In genomic region chr17:5419959-5420653, GRCh38 we compare ENCODE assay signal across 8 cellular contexts. TPM values are rescaled to one million over a fixed set of nuclear protein-coding genes. Genes with fewer than 3 reads are reported as not detected.
DNase-seq lines count a peak whose midpoint lies in the region; ATAC-seq, FAIRE-seq and TF ChIP-seq lines count a peak whose summit lies in the region.

RPAIN (plus strand) TSS chr17:5420182; CDS start chr17:5420211, 29 bp downstream.

- TSS peak; percentile 59 for BruUV-seq in GM12878 (replicated peaks; lab: Mats Ljungman, UMichigan)

- intact Hi-C loops in GM12878 (cut with micrococcal nuclease; ENCODE audit: unreplicated experiment), result no loop called here

- peak within 1 kb of the TSS; percentile 100 for H3K27ac ChIP-seq in GM12878 (ENCODE audit: control insufficient read depth, insufficient read depth)
- peak within 1 kb of the TSS; percentile 87 for H3K27ac ChIP-seq in skeletal muscle tissue (ENCODE audit: low read depth, low read length)

- CTCF ChIA-PET in GM12878 (lab: Yijun Ruan, JAX), result interaction anchor here (1.0 to 3.5 kb wide), 2 partner anchors 9 to 19 kb away, joined by 3 to 23 read pairs; partner anchors contain the start of gene C1QBP

- peak within 1 kb of the TSS; percentile 61 for H3K4me2 ChIP-seq in GM12878 (ENCODE audit: control insufficient read depth, insufficient read depth)

- RAD21 ChIA-PET in GM12878 (lab: Charles Lee; ENCODE audit: unreplicated experiment), result interaction anchor here (0.7 to 3.7 kb wide), 6 partner anchors 11 to 222 kb away, joined by 3 to 15 read pairs (median 4); partner anchors contain the start of gene C1QBP

- in situ Hi-C loops in GM12878 (cut with MboI), result no loop called here

- H3K9me3 ChIP-seq in GM12878 (replicated peaks; ENCODE audit: control insufficient read depth, insufficient read depth, low read length), result no peaks in the 10 kb centered on the region
- H3K9me3 ChIP-seq in iPS-15b (ENCODE audit: control insufficient read depth, insufficient read depth, low read length), result no peaks in the 10 kb centered on the region
- no peaks in the 10 kb centered on the region for H3K9me3 ChIP-seq in skeletal muscle tissue (ENCODE audit: control insufficient read depth in 3 of 3, low read length in 3 of 3)

- H3K79me2 ChIP-seq in GM12878 (ENCODE audit: control insufficient read depth, insufficient read depth, low read length), result peaks cover 67% of the 10 kb centered on the region

- peak within 1 kb of the TSS; percentile 100 for H3K9ac ChIP-seq in GM12878 (ENCODE audit: control insufficient read depth, insufficient read depth, low read length)
- peak within 1 kb of the TSS; percentile 96 for H3K9ac ChIP-seq in iPS-15b (ENCODE audit: low read depth, low read length)
- H3K9ac ChIP-seq in skeletal muscle tissue (ENCODE audit: low read depth in 1 of 3, low read length in 3 of 3), result peak within 1 kb of the TSS; percentile 87 to 94 (median 93)

- TF ChIP-seq POLR2A in GM12878 (IDR thresholded peaks at IDR 0.05; ENCODE audit: low read depth, low read length), result peak; percentile 84; the same call in 1 of the 2 replicates

- no peaks in the 10 kb centered on the region for H4K20me1 ChIP-seq in GM12878 (ENCODE audit: control insufficient read depth, insufficient read depth)

- peaks cover 15% of the 10 kb centered on the region for H3K4me1 ChIP-seq in GM12878 (ENCODE audit: control insufficient read depth, insufficient read depth, low read length)
- H3K4me1 ChIP-seq in iPS-15b (ENCODE audit: control insufficient read depth, insufficient read depth, low read length), result peaks cover 2% of the 10 kb centered on the region
- H3K4me1 ChIP-seq in skeletal muscle tissue (ENCODE audit: control insufficient read depth in 3 of 3, insufficient read depth in 3 of 3, low read length in 3 of 3), result peaks cover 21 to 30% (median 28%) of the 10 kb centered on the region in 3 donors

- H3K4me3 ChIP-seq in GM12878 (peak within 1 kb of the TSS; percentile 87), iPS-15b (ENCODE audit: low read depth, low read length) (peak within 1 kb of the TSS; percentile 98), skeletal muscle tissue (ENCODE audit: low read length in 3 of 3) (peak within 1 kb of the TSS; percentile 84 to 98 (median 95))

- FAIRE-seq in GM12878 (lab: Jason Lieb, UNC), result peak; percentile 99

- H2AFZ ChIP-seq in GM12878 (ENCODE audit: control insufficient read depth, low read depth, low read length), result peak within 1 kb of the TSS; percentile 100

- no peak for TF ChIP-seq RAD21 in GM12878 (IDR thresholded peaks at IDR 0.05; ENCODE audit: insufficient read depth, low read depth, low read length)

- SMC1A ChIA-PET in GM12878 (lab: Charles Lee; ENCODE audit: uncharacterized antibody, unreplicated experiment), result interaction anchor here (0.8 to 1.2 kb wide), 2 partner anchors 46 to 48 kb away, joined by 3 to 5 read pairs; no protein-coding TSS in a partner anchor

- H3K27me3 ChIP-seq in GM12878 (replicated peaks in 1 of 2; ENCODE audit: control insufficient read depth in 2 of 2, insufficient read depth in 2 of 2, low read length in 1 of 2) (no peaks in the 10 kb centered on the region), iPS-15b (ENCODE audit: control insufficient read depth, insufficient read depth, low read length) (no peaks in the 10 kb centered on the region), skeletal muscle tissue (ENCODE audit: control insufficient read depth in 3 of 3, insufficient read depth in 3 of 3, low read length in 3 of 3) (no peaks in the 10 kb centered on the region)

- 2% methylated on average over 41 of the region's 41 CpGs for WGBS in GM12878 (ENCODE audit: insufficient coverage, insufficient replicate concordance, low lambda C conversion rate, missing lambda C conversion rate)

- DNase-seq in NCI-H2029 (lab: John Stamatoyannopoulos, UW) (peak; percentile 84), T-helper 9 cell (peak; percentile 79), GM12878 (ENCODE audit: low read depth, low spot score) (no peak), OCI-M2 (lab: John Stamatoyannopoulos, UW; ENCODE audit: unreplicated experiment) (no peak)

- TF ChIP-seq CTCF in GM12878 (IDR thresholded peaks at IDR 0.05 in 2 of 3, conservative IDR thresholded peaks at IDR 0.05 in 1 of 3; ENCODE audit: control insufficient read depth in 2 of 3, extremely low read depth in 1 of 3, insufficient read depth in 1 of 3, low read depth in 3 of 3, low read length in 3 of 3), result no peak

- POLR2A ChIA-PET in GM12878 (lab: Charles Lee), result interaction anchor here (0.6 to 2.0 kb wide), 14 partner anchors 9 to 453 kb away, joined by 3 to 13 read pairs (median 4); partner anchors contain the start of genes C1QBP, DERL2 and MIS12

- H3K36me3 ChIP-seq in GM12878 (ENCODE audit: control insufficient read depth in 2 of 2, insufficient read depth in 2 of 2, low read length in 1 of 2) (peaks cover 0 to 31% of the 10 kb centered on the region in 2 experiments; a peak in 2 of 4 replicates), iPS-15b (ENCODE audit: control insufficient read depth, insufficient read depth, low read length) (peaks cover 33% of the 10 kb centered on the region), skeletal muscle tissue (ENCODE audit: control insufficient read depth in 3 of 3, insufficient read depth in 3 of 3, low read length in 3 of 3) (peaks cover 14 to 38% (median 36%) of the 10 kb centered on the region in 3 donors)

- no peak; a peak in 1 of 4 replicates for TF ChIP-seq EP300 in GM12878 (IDR thresholded peaks at IDR 0.05; ENCODE audit: borderline replicate concordance in 1 of 2, control insufficient read depth in 1 of 2, low read depth in 2 of 2, low read length in 2 of 2)

- peak; percentile 66 for ATAC-seq in GM18511 (IDR thresholded peaks at IDR 0.05; ENCODE audit: unreplicated experiment)
- ATAC-seq in HG02885 (IDR thresholded peaks at IDR 0.05; ENCODE audit: poor library complexity, unreplicated experiment), result peak; percentile 57
- ATAC-seq in GM12878, result peak; percentile 78

TF ChIP-seq in GM12878, 131 proteins besides CTCF, POLR2A, EP300 and RAD21 (continues in another document):
- TF ChIP-seq SIX5 (IDR thresholded peaks at IDR 0.05; ENCODE audit: low read depth, low read length, severe bottlenecking) (peak; percentile 77), FOXK2 (IDR thresholded peaks at IDR 0.05) (peak; percentile 77), IKZF1 (conservative IDR thresholded peaks at IDR 0.05) (peak; percentile 83), SKIL (IDR thresholded peaks at IDR 0.05; ENCODE audit: low read depth, poor library complexity, severe bottlenecking) (peak; percentile 1), ZNF384 (IDR thresholded peaks at IDR 0.05; ENCODE audit: borderline replicate concordance, low read depth, low read length) (no peak), CREB1 (IDR thresholded peaks at IDR 0.05; ENCODE audit: low read depth) (peak; percentile 2; the same call in 1 of the 2 replicates), RELB (IDR thresholded peaks at IDR 0.05; ENCODE audit: low read depth) (0 out of 2 replicates have a peak, but pooled peaks have one; percentile 95), GABPA (IDR thresholded peaks at IDR 0.05; ENCODE audit: low read depth) (no peak), SIN3A (IDR thresholded peaks at IDR 0.05; ENCODE audit: low read depth, low read length) (peak; percentile 94), CBFB (IDR thresholded peaks at IDR 0.05; ENCODE audit: low read depth) (peak; percentile 90; the same call in 1 of the 2 replicates), HDAC2 (IDR thresholded peaks at IDR 0.05) (no peak)

RNA-seq across cellular contexts. Expression of gene RPAIN, which starts in this region (rescaled TPM):
- total RNA-seq in GM12878 (2013; cell fraction: nucleolus; rRNA removed), result 166 and 189 TPM in 2 replicates
- total RNA-seq in GM12878 (2014; rRNA removed) (68.6 and 70.4 TPM in 2 replicates), GM12878 (2014; rRNA removed; fragmentation: Illumina TruSeq; extraction: Trizol) (74.6 and 76.3 TPM in 2 replicates), GM12878 (2021) (44.6 and 45.8 TPM in 2 replicates), skeletal muscle tissue (32.4 TPM)
- polyA plus RNA-seq in GM12878 (2011; ENCODE audit: low read depth), result 32.9 TPM
- polyA plus RNA-seq in GM12878 (2011; rRNA removed) (69.5 and 69.8 TPM in 2 replicates), GM12878 (2014; fragmentation: Illumina TruSeq; extraction: Trizol) (50.2 and 53.3 TPM in 2 replicates), GM12878 (2014; fragmentation: Nextera tagmentation; extraction: Ambion mirVana) (100 to 1,000 TPM; 101 to 109 TPM), GM12878 (2014; rRNA removed) (50.6 and 56.4 TPM in 2 replicates), GM12878 (2016; fragmentation: Nextera tagmentation; extraction: Ambion mirVana) (10 to 100 TPM; 71.5 to 74.8 TPM)
- 45.4 and 50.3 TPM in 2 replicates for polyA plus RNA-seq in GM12878 (2011; cell fraction: cytosol; rRNA removed)
- 60.8 and 64.9 TPM in 2 replicates for polyA plus RNA-seq in GM12878 (2011; cell fraction: nucleus; rRNA removed)
- 35.3 and 37.0 TPM in 2 replicates for polyA plus RNA-seq in GM12878 (2012)
- polyA minus RNA-seq in GM12878 (2011; rRNA and poly(A)+ RNA removed), result 39.9 and 44.4 TPM in 2 replicates
- 15.9 and 16.4 TPM in 2 replicates for polyA minus RNA-seq in GM12878 (2011; cell fraction: cytosol; rRNA and poly(A)+ RNA removed)
- 35.1 and 43.3 TPM in 2 replicates for polyA minus RNA-seq in GM12878 (2011; cell fraction: nucleus; rRNA and poly(A)+ RNA removed)

Comparison
In these comparisons a context has a peak if more than half of its experiments do, and no peak if none do; other contexts are left out.
1. DNase-seq: peak in NCI-H2029 (single experiment) and T-helper 9 cell (single experiment); none in GM12878 (single experiment) and OCI-M2 (single experiment).
2. Peak in every context shown above with its lines, with median percentiles within 50 percentile points of each other: ATAC-seq, H3K4me3 ChIP-seq and H3K9ac ChIP-seq.